In the genomic region with DNA sequence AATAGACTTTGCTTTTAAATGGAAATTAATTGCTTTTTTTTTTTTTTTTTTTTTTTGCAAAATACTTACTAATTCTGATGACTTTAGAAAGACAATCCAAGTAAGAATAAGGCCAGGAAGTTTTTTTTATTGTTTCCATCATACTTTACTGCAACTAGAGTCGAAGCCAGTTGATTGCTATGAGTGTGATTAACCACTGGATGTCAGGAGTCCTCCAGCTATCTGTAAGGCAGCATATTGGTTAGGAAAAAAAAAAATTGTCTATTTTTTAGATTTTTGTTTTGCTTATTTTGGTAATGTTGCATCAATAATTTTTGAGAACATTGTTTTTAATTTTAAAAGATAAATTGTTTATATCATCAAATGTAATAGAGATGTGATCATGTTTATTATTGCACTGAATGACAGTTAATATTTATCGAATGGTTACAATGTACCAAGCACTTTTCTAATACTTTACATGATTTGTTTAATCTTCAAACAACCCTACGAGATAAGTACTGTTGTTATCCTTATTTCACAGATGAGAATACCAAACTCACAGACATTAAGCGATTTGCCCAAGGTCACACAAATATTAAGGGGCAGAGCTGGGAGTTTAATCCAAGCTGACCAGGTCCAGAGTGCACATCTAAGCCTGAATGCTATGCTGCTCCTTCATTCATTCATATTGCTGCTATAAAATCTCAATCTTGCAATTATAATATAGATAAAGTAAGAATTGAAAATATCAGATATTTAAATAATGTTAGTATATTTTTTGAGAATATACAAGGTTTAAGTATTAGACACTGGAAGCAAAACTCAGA, we compare ENCODE assay signal across 8 cellular contexts. TPM values are rescaled to one million over a fixed set of nuclear protein-coding genes. Genes with fewer than 3 reads are reported as not detected.
DNase-seq lines count a peak whose midpoint lies in the region; ATAC-seq and TF ChIP-seq lines count a peak whose summit lies in the region.

No MANE protein-coding gene starts in this region.

- H3K36me3 Mint-ChIP-seq in CD14-positive monocyte = no peaks in the 10 kb centered on the region

- H3K4me1 ChIP-seq in OCI-LY7 (ENCODE audit: insufficient read depth, low read length, poor library complexity, severe bottlenecking) = no peaks in the 10 kb centered on the region

- no peak overlapping the region for H3K4me3 Mint-ChIP-seq in CD14-positive monocyte

- no peak overlapping the region for H3K27ac Mint-ChIP-seq in CD14-positive monocyte

- H3K79me2 ChIP-seq in OCI-LY7 (ENCODE audit: insufficient read depth, low read depth, low read length) = no peaks in the 10 kb centered on the region

- TF ChIP-seq CTCF in CD14-positive monocyte (IDR thresholded peaks at IDR 0.05) (peak; percentile 13), OCI-LY7 (conservative IDR thresholded peaks at IDR 0.05; ENCODE audit: low read length) (peak; percentile 75), fibroblast of pulmonary artery (IDR thresholded peaks at IDR 0.05; ENCODE audit: low read length, missing control alignments) (peak; percentile 76)

- intact Hi-C loops in CD14-positive monocyte (cut with micrococcal nuclease) = no loop called here
- intact Hi-C loops in OCI-LY7 (cut with micrococcal nuclease; ENCODE audit: unreplicated experiment) = loop anchor here (2.0 kb wide), 1 partner anchor 229 kb away; no protein-coding TSS in a partner anchor

- POLR2A ChIA-PET in OCI-LY7 (lab: Charles Lee) = interaction anchor here (0.8 to 2.3 kb wide), 2 partner anchors 10 to 15 kb away, joined by 3 to 4 read pairs; no protein-coding TSS in a partner anchor

- H3K36me3 ChIP-seq in OCI-LY7 (ENCODE audit: insufficient read depth, low read length) = no peaks in the 10 kb centered on the region

- H2AFZ ChIP-seq in OCI-LY7 (ENCODE audit: low read length) = no peak overlapping the region

- H3K27me3 Mint-ChIP-seq in CD14-positive monocyte (ENCODE audit: low read depth in 3 of 3) = peaks cover 3 to 9% (median 4%) of the 10 kb centered on the region in 3 donors

- no peaks in the 10 kb centered on the region for H3K9me3 ChIP-seq in OCI-LY7 (ENCODE audit: low read length)

- H3K4me1 Mint-ChIP-seq in CD14-positive monocyte = no peaks in the 10 kb centered on the region

- H3K27ac ChIP-seq in OCI-LY7 (ENCODE audit: low read depth, low read length, poor library complexity, severe bottlenecking) = no peak overlapping the region

- no peak overlapping the region for H3K4me2 ChIP-seq in OCI-LY7 (ENCODE audit: low read length)

- CTCF ChIA-PET in OCI-LY7 (lab: Charles Lee; ENCODE audit: unreplicated experiment) = no interaction called here

- H3K9me2 ChIP-seq in OCI-LY7 (ENCODE audit: insufficient read depth, low read length) = no peaks in the 10 kb centered on the region

- no peaks in the 10 kb centered on the region for H3K9me3 Mint-ChIP-seq in CD14-positive monocyte

- peak; percentile 79 for ATAC-seq in GM21526 (IDR thresholded peaks at IDR 0.05; ENCODE audit: low FRiP score, unreplicated experiment)

- H4K20me1 ChIP-seq in OCI-LY7 (ENCODE audit: insufficient read depth, low read length) = no peaks in the 10 kb centered on the region

- DNase-seq in CD14-positive monocyte (ENCODE audit: low spot score) (no peak), OCI-LY7 (ENCODE audit: low spot score) (peak; percentile 17), fibroblast of pulmonary artery (ENCODE audit: low read depth) (peak; percentile 81), superior temporal gyrus (ENCODE audit: extremely low spot score) (peak; percentile 24), NCI-H187 (lab: John Stamatoyannopoulos, UW) (no peak), epidermal melanocyte (ENCODE audit: insufficient read length, low spot score) (no peak)
- DNase-seq in stimulated activated CD4-positive, alpha-beta T cell treated with anti-CD3 and anti-CD28 coated beads, Interleukin-4, amount 100 ng/mL, for 4 hours = no peak

- H3K4me3 ChIP-seq in OCI-LY7 (ENCODE audit: low read depth, low read length, poor library complexity, severe bottlenecking) (no peak overlapping the region), fibroblast of pulmonary artery (replicated peaks; ENCODE audit: low read depth, low read length) (no peak overlapping the region)

- BruUV-seq in OCI-LY7 (replicated peaks; lab: Mats Ljungman, UMichigan) = no TSS peak

RNA-seq across cellular contexts. Expression of gene LMOD2, which starts 19.9 kb away (rescaled TPM):
- under 1 TPM in 1 of 2 donors, not detected in 1; 0.09 TPM for polyA plus RNA-seq in CD14-positive monocyte
- total RNA-seq in OCI-LY7 (2014; rRNA removed; shearing (Covaris generic)) = not detected in 2 replicates
- total RNA-seq in OCI-LY7 (2022) = not detected in 2 replicates

RNA-seq across cellular contexts. Expression of gene ASB15, which starts 34.1 kb away (rescaled TPM):
- not detected for polyA plus RNA-seq in CD14-positive monocyte
- not detected in 2 replicates for total RNA-seq in OCI-LY7 (2014; rRNA removed; shearing (Covaris generic))
- not detected in 2 replicates for total RNA-seq in OCI-LY7 (2022)

Comparison
In these comparisons a context has a peak if more than half of its experiments do, and no peak if none do; other contexts are left out.
1. DNase-seq: peak in OCI-LY7 (single experiment), fibroblast of pulmonary artery (single experiment) and superior temporal gyrus (single experiment); none in CD14-positive monocyte (single experiment), stimulated activated CD4-positive, alpha-beta T cell treated with anti-CD3 and anti-CD28 coated beads, Interleukin-4, amount 100 ng/mL, for 4 hours (0 of 2), NCI-H187 (0 of 2) and epidermal melanocyte (single experiment).
2. CTCF ChIP-seq: peak in every context shown above with its lines; median percentile 76 in fibroblast of pulmonary artery; 75 in OCI-LY7; 13 in CD14-positive monocyte.